Comparison of ENCODE assay signal across 9 cellular contexts in the genomic region with DNA sequence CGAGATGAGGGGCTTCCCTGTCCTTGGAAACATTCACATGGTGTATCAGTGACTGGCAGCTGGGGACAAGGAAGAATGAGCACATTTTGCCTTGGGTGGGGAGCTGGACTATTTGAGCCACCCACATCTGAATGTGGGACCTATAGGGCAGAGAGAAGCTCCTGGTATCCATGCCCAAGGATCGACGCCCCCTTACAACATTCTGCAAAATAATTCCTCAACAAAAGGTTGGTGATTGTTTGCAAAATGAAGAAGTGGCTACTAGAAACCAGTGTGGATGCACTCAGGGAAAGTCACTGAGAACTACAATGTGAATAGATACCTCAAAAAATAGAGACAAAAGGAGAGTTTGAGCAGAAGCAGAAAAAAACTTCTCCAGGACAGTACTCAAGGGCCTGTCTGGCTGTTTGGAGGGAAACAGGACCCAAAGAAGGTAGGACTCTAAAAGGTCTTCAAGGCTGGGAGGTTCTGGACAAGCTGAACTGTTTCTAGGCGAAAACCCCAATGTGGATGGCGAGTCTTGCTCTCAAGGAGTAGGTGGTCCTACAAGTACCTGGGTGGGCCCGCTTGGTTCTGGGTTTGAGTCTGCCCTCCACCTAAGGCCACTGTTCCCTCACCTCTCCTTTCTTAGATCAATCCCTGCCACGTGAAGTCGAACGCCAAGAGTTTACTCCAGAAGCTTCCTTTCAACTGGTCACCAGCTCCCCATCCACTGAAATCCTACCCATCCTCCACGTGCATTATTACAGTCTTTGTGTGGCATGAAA.
DNase-seq lines count a peak whose midpoint lies in the region; ATAC-seq, FAIRE-seq and TF ChIP-seq lines count a peak whose summit lies in the region.
"Had no signal": no experiment of that assay in that cellular context is flagged by ENCODE, and none has a peak within 500 bp of the region (broad histone marks: within the 10 kb centered on the region; RNA-seq: fewer than 3 reads in every experiment).

No MANE protein-coding gene starts in this region.

- ATAC-seq in psoas muscle (no peak), GM21786 (IDR thresholded peaks at IDR 0.05; ENCODE audit: unreplicated experiment) (no peak)

- H3K4me3 Mint-ChIP-seq in endothelial cell (ENCODE audit: unreplicated experiment) = peak overlapping the region; percentile 47

- no peak overlapping the region for H3K27ac ChIP-seq in OCI-LY7 (ENCODE audit: low read depth, low read length, poor library complexity, severe bottlenecking)
- no peak overlapping the region for H3K27ac ChIP-seq in psoas muscle

- TF ChIP-seq CTCF in OCI-LY7 (conservative IDR thresholded peaks at IDR 0.05; ENCODE audit: low read length) (no peak), endothelial cell (IDR thresholded peaks at IDR 0.05; ENCODE audit: unreplicated experiment) (no peak), psoas muscle (IDR thresholded peaks at IDR 0.05) (no peak)

- peaks cover 26% of the 10 kb centered on the region for H3K4me1 ChIP-seq in OCI-LY7 (ENCODE audit: insufficient read depth, low read length, poor library complexity, severe bottlenecking)
- H3K4me1 ChIP-seq in psoas muscle = peaks cover 24% of the 10 kb centered on the region

- H3K4me3 ChIP-seq in GM08714 (ENCODE audit: low read length) (peak overlapping the region; percentile 91; the same call in 1 of the 2 replicates), OCI-LY7 (ENCODE audit: low read depth, low read length, poor library complexity, severe bottlenecking) (peak overlapping the region; percentile 100), psoas muscle (peak overlapping the region; percentile 95)

- peaks cover 25% of the 10 kb centered on the region for H3K79me2 ChIP-seq in OCI-LY7 (ENCODE audit: insufficient read depth, low read depth, low read length)

- no peak for FAIRE-seq in HTR-8/SVneo (lab: Jason Lieb, UNC)

- H3K36me3 ChIP-seq in OCI-LY7 (ENCODE audit: insufficient read depth, low read length) (peaks cover 49% of the 10 kb centered on the region), psoas muscle (ENCODE audit: insufficient read depth in 1 of 2, low read depth in 1 of 2) (peaks cover 0 to 38% of the 10 kb centered on the region in 2 donors)

- H3K4me1 Mint-ChIP-seq in endothelial cell (ENCODE audit: unreplicated experiment) = peaks cover 22% of the 10 kb centered on the region

- no peaks in the 10 kb centered on the region for H3K9me3 Mint-ChIP-seq in endothelial cell (ENCODE audit: unreplicated experiment)

- POLR2A ChIA-PET in OCI-LY7 (lab: Charles Lee) = interaction anchor here (0.6 kb wide), 1 partner anchor 196 kb away, joined by 5 read pairs; no protein-coding TSS in a partner anchor

- CTCF ChIA-PET in OCI-LY7 (lab: Charles Lee; ENCODE audit: unreplicated experiment) = interaction anchor here (1.1 kb wide), 1 partner anchor 13 kb away, joined by 4 read pairs; no protein-coding TSS in a partner anchor

- no TSS peak for BruUV-seq in OCI-LY7 (replicated peaks; lab: Mats Ljungman, UMichigan)

- WGBS in psoas muscle, 3 donors = 67 to 80% (median 73%) methylated on average over 10 of the region's 10 CpGs

- H3K27me3 Mint-ChIP-seq in endothelial cell (ENCODE audit: unreplicated experiment) = peaks cover 10% of the 10 kb centered on the region

- no peak overlapping the region for H2AFZ ChIP-seq in OCI-LY7 (ENCODE audit: low read length)

- H4K20me1 ChIP-seq in OCI-LY7 (ENCODE audit: insufficient read depth, low read length) = peaks cover 17% of the 10 kb centered on the region

- H3K27me3 ChIP-seq in psoas muscle (ENCODE audit: insufficient read depth in 3 of 3, low read length in 2 of 3) = no peaks in the 10 kb centered on the region

- no peak overlapping the region for H3K27ac Mint-ChIP-seq in endothelial cell (ENCODE audit: unreplicated experiment)

- no peaks in the 10 kb centered on the region for H3K9me3 ChIP-seq in OCI-LY7 (ENCODE audit: low read length)
- no peaks in the 10 kb centered on the region for H3K9me3 ChIP-seq in psoas muscle

- peak overlapping the region; percentile 74 for H3K4me2 ChIP-seq in OCI-LY7 (ENCODE audit: low read length)

- DNase-seq in OCI-LY7 (ENCODE audit: low spot score) (no peak), endothelial cell (ENCODE audit: low spot score) (no peak), psoas muscle (no peak), NOMO-1 treated with dmso at 0.1 percent for 144 hours (lab: John Stamatoyannopoulos, UW; ENCODE audit: unreplicated experiment) (no peak), HTR-8/SVneo (ENCODE audit: insufficient read length, low spot score) (no peak)
- DNase-seq in activated CD8-positive, alpha-beta memory T cell treated with anti-CD3 and anti-CD28 coated beads, Interleukin-2, amount 50 U/mL, for 4 hours = no peak
- DNase-seq: NCI-H446 treated with DMSO at 0.1 percent for 48 hours had no signal

- no peaks in the 10 kb centered on the region for H3K9me2 ChIP-seq in OCI-LY7 (ENCODE audit: insufficient read depth, low read length)

- H3K36me3 Mint-ChIP-seq in endothelial cell (ENCODE audit: low read depth, unreplicated experiment) = peaks cover 29% of the 10 kb centered on the region

- intact Hi-C loops in OCI-LY7 (cut with micrococcal nuclease; ENCODE audit: unreplicated experiment) (loop anchor here (5.0 to 10.0 kb wide), 3 partner anchors 90 to 1612 kb away; partner anchors contain the start of genes CHPF2 and ZNF783), psoas muscle (cut with DNase I) (no loop called here)
